ENCODE assay signal across 32 cellular contexts in genomic region chr16:79748629-79749028, GRCh38.
"Had no signal": no experiment of that assay in that cellular context is flagged by ENCODE, and none has a peak within 500 bp of the region (broad histone marks: within the 10 kb centered on the region; RNA-seq: fewer than 3 reads in every experiment).

No MANE protein-coding gene starts in this region.

- DNase-seq: activated B cell treated with CpG ODN at 0.5 μM for 24 hours; activated CD4-positive, alpha-beta memory T cell treated with anti-CD3 and anti-CD28 coated beads for 36 hours; activated CD4-positive, alpha-beta T cell treated with anti-CD3 and anti-CD28 coated beads for 4 hours; activated CD4-positive, alpha-beta T cell treated with anti-CD3 and anti-CD28 coated beads, Interleukin-2, amount 10 ng/mL, durations not matched to agents 24 days and 14 days; activated CD4-positive, alpha-beta T cell treated with anti-CD3 and anti-CD28 coated beads, Interleukin-2, amount 50 U/mL, for 1 hour; activated CD4-positive, alpha-beta T cell treated with anti-CD3 and anti-CD28 coated beads, Interleukin-2, amount 50 U/mL, for 4 hours; activated CD8-positive, alpha-beta memory T cell treated with anti-CD3 and anti-CD28 coated beads, Interleukin-2, amount 50 U/mL, for 4 hours; activated CD8-positive, alpha-beta T cell treated with anti-CD3 and anti-CD28 coated beads for 36 hours; activated effector memory CD4-positive, alpha-beta T cell treated with Interleukin-2 at 50 U/mL for 16 hours; activated gamma-delta T cell treated with Interleukin-2 at 50 U/mL for 16 hours; activated naive CD4-positive, alpha-beta T cell; activated naive CD4-positive, alpha-beta T cell treated with anti-CD3 and anti-CD28 coated beads for 36 hours; activated naive CD4-positive, alpha-beta T cell treated with anti-CD3 and anti-CD28 coated beads, Interleukin-2, amount 50 U/mL, for 16 hours; activated naive CD8-positive, alpha-beta T cell treated with anti-CD3 and anti-CD28 coated beads for 36 hours; activated T-cell treated with anti-CD3 and anti-CD28 coated beads for 4 hours; activated T-cell treated with anti-CD3 and anti-CD28 coated beads, Interleukin-2, amount 50 U/mL, for 1 hour; activated T-cell treated with anti-CD3 and anti-CD28 coated beads, Interleukin-2, amount 50 U/mL, for 48 hours; amygdala; anterior cingulate cortex; caudate nucleus; cerebellar nuclear complex; SW 1271; T-helper 1 cell; T-helper 9 cell had no signal

- H3K9me3 ChIP-seq: ascending aorta had no signal

- H3K4me1 Mint-ChIP-seq: activated B cell treated with CpG ODN at 0.5 μM for 24 hours; activated naive CD8-positive, alpha-beta T cell treated with anti-CD3 and anti-CD28 coated beads for 36 hours; central memory CD8-positive, alpha-beta T cell had no signal

- H3K27ac Mint-ChIP-seq: activated B cell treated with CpG ODN at 0.5 μM for 24 hours; activated CD4-positive, alpha-beta memory T cell treated with anti-CD3 and anti-CD28 coated beads for 36 hours; activated CD4-positive, alpha-beta T cell treated with anti-CD3 and anti-CD28 coated beads, Interleukin-2, amount 10 ng/mL, durations not matched to agents 24 days and 14 days; activated CD8-positive, alpha-beta T cell treated with anti-CD3 and anti-CD28 coated beads for 36 hours; activated naive CD4-positive, alpha-beta T cell treated with anti-CD3 and anti-CD28 coated beads for 36 hours; activated naive CD4-positive, alpha-beta T cell treated with anti-CD3 and anti-CD28 coated beads, Interleukin-2, amount 50 U/mL, for 72 hours; activated naive CD8-positive, alpha-beta T cell treated with anti-CD3 and anti-CD28 coated beads for 36 hours; activated T-helper 1 cell treated with anti-CD3 and anti-CD28 coated beads, Interleukin-12 subunit alpha, Interleukin-12 subunit beta, Interleukin-2, Interleukin-4 antibody, amounts not matched to agents 30 ng/mL and 10 ng/mL and 1 ng/mL, durations not matched to agents 14 hours and 24 hours and 36 hours; activated T-helper 2 cell treated with anti-CD3 and anti-CD28 coated beads, Interferon-gamma antibody, Interleukin-2, Interleukin-4, amounts not matched to agents 10 μg/mL and 5 μg/mL and 100 μg/mL, durations not matched to agents 14 hours and 24 hours and 36 hours; T-helper 1 cell treated with Interleukin-12 subunit alpha and Interleukin-12 subunit beta and Interleukin-4 antibody, amounts not matched to agents 30 μg/mL and 1 μg/mL, for 36 hours had no signal

- H3K4me3 ChIP-seq: ascending aorta, cardiac muscle cell had no signal

- H3K9me3 Mint-ChIP-seq: activated CD8-positive, alpha-beta T cell treated with anti-CD3 and anti-CD28 coated beads for 36 hours; central memory CD8-positive, alpha-beta T cell had no signal

- H3K36me3 Mint-ChIP-seq: activated CD4-positive, alpha-beta memory T cell treated with anti-CD3 and anti-CD28 coated beads for 36 hours; activated naive CD8-positive, alpha-beta T cell treated with anti-CD3 and anti-CD28 coated beads for 36 hours; brain had no signal

- ATAC-seq: activated CD8-positive, alpha-beta T cell treated with anti-CD3 and anti-CD28 coated beads for 36 hours had no signal

- H3K27me3 ChIP-seq: ascending aorta, cardiac muscle cell had no signal

- H3K36me3 ChIP-seq: ascending aorta, cardiac muscle cell had no signal

- H3K4me3 Mint-ChIP-seq: activated B cell treated with CpG ODN at 0.5 μM for 24 hours; activated CD4-positive, alpha-beta memory T cell treated with anti-CD3 and anti-CD28 coated beads for 36 hours; activated CD4-positive, alpha-beta T cell treated with anti-CD3 and anti-CD28 coated beads, Interleukin-2, amount 10 ng/mL, durations not matched to agents 24 days and 14 days; activated CD8-positive, alpha-beta T cell treated with anti-CD3 and anti-CD28 coated beads for 36 hours; activated naive CD4-positive, alpha-beta T cell treated with anti-CD3 and anti-CD28 coated beads for 36 hours; activated naive CD8-positive, alpha-beta T cell treated with anti-CD3 and anti-CD28 coated beads for 36 hours; activated T-helper 1 cell treated with anti-CD3 and anti-CD28 coated beads, Interleukin-12 subunit alpha, Interleukin-12 subunit beta, Interleukin-2, Interleukin-4 antibody, amounts not matched to agents 30 ng/mL and 10 ng/mL and 1 ng/mL, durations not matched to agents 14 hours and 24 hours and 36 hours; brain; central memory CD8-positive, alpha-beta T cell; T-helper 1 cell treated with Interleukin-12 subunit alpha and Interleukin-12 subunit beta and Interleukin-4 antibody, amounts not matched to agents 30 μg/mL and 1 μg/mL, for 36 hours had no signal
